In genomic region chr19:50933640-50934039, GRCh38 we compare ENCODE assay signal across 23 cellular contexts. TPM values are rescaled to one million over a fixed set of nuclear protein-coding genes. Genes with fewer than 3 reads are reported as not detected.
DNase-seq lines count a peak whose midpoint lies in the region; ATAC-seq and TF ChIP-seq lines count a peak whose summit lies in the region.
"Had no signal": no experiment of that assay in that cellular context is flagged by ENCODE, and none has a peak within 500 bp of the region (broad histone marks: within the 10 kb centered on the region; RNA-seq: fewer than 3 reads in every experiment).

No MANE protein-coding gene starts in this region.

- peaks cover 38% of the 10 kb centered on the region for H3K4me1 ChIP-seq in PC-3 (ENCODE audit: insufficient read depth, low read length)
- H3K4me1 ChIP-seq: upper lobe of right lung had no signal

- H3F3A ChIP-seq in PC-3 (ENCODE audit: low read length, unreplicated experiment) = peaks cover 17% of the 10 kb centered on the region

- H3K4me3 ChIP-seq in PC-3 (ENCODE audit: low read length) = no peak overlapping the region
- H3K4me3 ChIP-seq: upper lobe of right lung had no signal

- H3K9me3 ChIP-seq in PC-3 (ENCODE audit: low read length) = no peaks in the 10 kb centered on the region
- H3K9me3 ChIP-seq: upper lobe of right lung had no signal

- DNase-seq in NCI-H2171 treated with DMSO at 0.1 percent for 48 hours (lab: John Stamatoyannopoulos, UW) (peak; percentile 6), NCI-H2171 (lab: John Stamatoyannopoulos, UW) (no peak), PC-3 (peak; percentile 96), epithelial cell of prostate (ENCODE audit: low read depth, low spot score) (peak; percentile 84), renal cortical epithelial cell (ENCODE audit: low read depth) (peak; percentile 25), NCI-H1092 treated with DMSO at 0.1 percent for 48 hours (lab: John Stamatoyannopoulos, UW) (no peak), HPDE6-E6E7 (ENCODE audit: extremely low spot score) (no peak)
- DNase-seq: activated CD4-positive, CD25-positive, alpha-beta regulatory T cell treated with anti-CD3 and anti-CD28 coated beads, Interleukin-2, amount 50 U/mL, for 72 hours; activated CD8-positive, alpha-beta memory T cell treated with anti-CD3 and anti-CD28 coated beads, Interleukin-2, amount 50 U/mL, for 4 hours; activated gamma-delta T cell treated with Interleukin-2 at 50 U/mL for 16 hours; aorta; CD4-positive, alpha-beta T cell; GF-D8; NCI-H2029; NCI-H69; stimulated activated CD4-positive, alpha-beta T cell treated with anti-CD3 and anti-CD28 coated beads, Interleukin-12 subunit alpha, Interleukin-12 subunit beta, amount 100 ng/mL, for 4 hours; stimulated activated naive CD4-positive, alpha-beta T cell treated with Interleukin-2 at 50 U/mL for 16 hours; T-helper 17 cell; upper lobe of right lung had no signal

- intact Hi-C loops in PC-3 (cut with micrococcal nuclease) = loop anchor here (2.0 kb wide), 1 partner anchor 45 kb away; no protein-coding TSS in a partner anchor

- no peaks in the 10 kb centered on the region for H3K79me2 ChIP-seq in PC-3 (ENCODE audit: low read length)

- no TSS peak for BruUV-seq in PC-3 (replicated peaks; lab: Mats Ljungman, UMichigan)

- H4K20me1 ChIP-seq in PC-3 (ENCODE audit: low read length) = no peaks in the 10 kb centered on the region

- POLR2A ChIA-PET in PC-3 (lab: Charles Lee; ENCODE audit: unreplicated experiment) = no interaction called here

- ATAC-seq in PC-3 = peak; percentile 39
- ATAC-seq in HG03045 (IDR thresholded peaks at IDR 0.05; ENCODE audit: unreplicated experiment) = no peak
- ATAC-seq: T-helper 17 cell, upper lobe of right lung had no signal

- H3K27me3 ChIP-seq in PC-3 (ENCODE audit: low read length) = no peaks in the 10 kb centered on the region

- no peak overlapping the region for H2AFZ ChIP-seq in PC-3 (ENCODE audit: low read length)

- H3K4me2 ChIP-seq in PC-3 (ENCODE audit: low read length) = peak overlapping the region; percentile 60

- no peaks in the 10 kb centered on the region for H3K36me3 ChIP-seq in PC-3 (ENCODE audit: low read depth, low read length)
- H3K36me3 ChIP-seq: upper lobe of right lung had no signal

- H3K9ac ChIP-seq in PC-3 (ENCODE audit: low read length) = peak overlapping the region; percentile 48; the same call in 1 of the 2 replicates

- TF ChIP-seq CTCF in PC-3 (conservative IDR thresholded peaks at IDR 0.05; ENCODE audit: low read depth, low read length) = no peak

- H3K27ac ChIP-seq in PC-3 (ENCODE audit: low read length) = peak overlapping the region; percentile 88
- H3K27ac ChIP-seq in epithelial cell of prostate = peak overlapping the region; percentile 96
- H3K27ac ChIP-seq: upper lobe of right lung had no signal

- no peaks in the 10 kb centered on the region for H3K9me2 ChIP-seq in PC-3 (replicated peaks; ENCODE audit: low read length)

- CTCF ChIA-PET in PC-3 (lab: Charles Lee) = interaction anchor here (0.6 to 1.9 kb wide), 4 partner anchors 12 to 161 kb away, joined by 4 to 18 read pairs (median 5); no protein-coding TSS in a partner anchor

RNA-seq across cellular contexts. Expression of gene KLK5, which starts 19.2 kb away (rescaled TPM):
- total RNA-seq in PC-3 (2014; rRNA removed) (58.5 and 59.0 TPM in 2 replicates), renal cortical epithelial cell (1.3 and 20.7 TPM in 2 replicates)
- total RNA-seq: aorta; CD4-positive, alpha-beta T cell; liver; myocyte; progenitor cell of endocrine pancreas; T-helper 17 cell; upper lobe of right lung had no signal

RNA-seq across cellular contexts. Expression of gene KLK4, which starts 22.4 kb away (rescaled TPM):
- total RNA-seq in PC-3 (2014; rRNA removed) (not detected in 2 replicates), renal cortical epithelial cell (not detected in 2 replicates)
- total RNA-seq: aorta; CD4-positive, alpha-beta T cell; liver; myocyte; progenitor cell of endocrine pancreas; T-helper 17 cell; upper lobe of right lung had no signal

RNA-seq across cellular contexts. Expression of gene KLK6, which starts 35.8 kb away (rescaled TPM):
- total RNA-seq in PC-3 (2014; rRNA removed) = 73.7 and 75.0 TPM in 2 replicates
- total RNA-seq in renal cortical epithelial cell = 1.0 and 16.8 TPM in 2 replicates
- total RNA-seq: aorta; CD4-positive, alpha-beta T cell; liver; myocyte; T-helper 17 cell; upper lobe of right lung had no signal

RNA-seq across cellular contexts. Expression of gene KLK7, which starts 50.1 kb away (rescaled TPM):
- 0.23 and 3.6 TPM in 2 replicates for total RNA-seq in PC-3 (2014; rRNA removed)
- 0.30 and 10.8 TPM in 2 replicates for total RNA-seq in renal cortical epithelial cell
- total RNA-seq: aorta; CD4-positive, alpha-beta T cell; liver; myocyte; progenitor cell of endocrine pancreas; T-helper 17 cell had no signal

Comparison
In these comparisons a context has a peak if more than half of its experiments do, and no peak if none do; other contexts are left out.
1. DNase-seq: peak in NCI-H2171 treated with DMSO at 0.1 percent for 48 hours (single experiment), PC-3 (single experiment), epithelial cell of prostate (single experiment) and renal cortical epithelial cell (single experiment); none in NCI-H2171 (single experiment), NCI-H1092 treated with DMSO at 0.1 percent for 48 hours (single experiment) and HPDE6-E6E7 (single experiment).